1 cellular context compared by ENCODE assay signal in genomic region chr6:7701212-7701834, GRCh38.
A peak's percentile ranks its signal among the peaks of the same experiment; 100 is the strongest.
TF ChIP-seq lines count a peak whose summit lies in the region.

No MANE protein-coding gene starts in this region.

TF ChIP-seq in K562, 482 proteins besides CTCF, POLR2A, EP300 and RAD21 (continued from another document and continues in another):
- TF ChIP-seq ZNF512 (tag; IDR thresholded peaks at IDR 0.05) (no peak), SIRT6 (IDR thresholded peaks at IDR 0.05; ENCODE audit: low read depth, low read length) (no peak), TAF1 (IDR thresholded peaks at IDR 0.05; ENCODE audit: control insufficient read depth, extremely low read depth, insufficient read depth, low read length, severe bottlenecking) (no peak), ZNF699 (CRISPR knock-in tag; IDR thresholded peaks at IDR 0.05; ENCODE audit: insufficient replicate concordance) (no peak), ELF2 (CRISPR knock-in tag; IDR thresholded peaks at IDR 0.05) (no peak), KLF13 (tag; IDR thresholded peaks at IDR 0.05; ENCODE audit: borderline replicate concordance, low read depth) (no peak), ZNF280A (IDR thresholded peaks at IDR 0.05; ENCODE audit: low read depth, partially characterized antibody) (no peak), ZNF175 (CRISPR knock-in tag; IDR thresholded peaks at IDR 0.05; ENCODE audit: low read depth) (no peak), ZFP1 (CRISPR knock-in tag; IDR thresholded peaks at IDR 0.05) (no peak), TSHZ1 (CRISPR knock-in tag; IDR thresholded peaks at IDR 0.05) (no peak), TAF9B (IDR thresholded peaks at IDR 0.05; ENCODE audit: partially characterized antibody) (peak; percentile 21), LARP7 (IDR thresholded peaks at IDR 0.05) (no peak), CREB5 (CRISPR knock-in tag; IDR thresholded peaks at IDR 0.05) (no peak), SFPQ (IDR thresholded peaks at IDR 0.05; ENCODE audit: low read depth, low read length) (no peak), JUN (IDR thresholded peaks at IDR 0.05; ENCODE audit: borderline replicate concordance, low read depth, low read length) (no peak), JUN (CRISPR knock-in tag; IDR thresholded peaks at IDR 0.05; ENCODE audit: borderline replicate concordance) (no peak), NR0B1 (IDR thresholded peaks at IDR 0.05; ENCODE audit: partially characterized antibody) (no peak), ZNF551 (CRISPR knock-in tag; IDR thresholded peaks at IDR 0.05) (no peak), ZNF3 (CRISPR knock-in tag; IDR thresholded peaks at IDR 0.05) (no peak), NFATC3 (IDR thresholded peaks at IDR 0.05) (no peak), MEF2D (tag; conservative IDR thresholded peaks at IDR 0.05; ENCODE audit: low read depth) (no peak), IFI16 (CRISPR knock-in tag; IDR thresholded peaks at IDR 0.05) (no peak), ZFP91 (CRISPR knock-in tag; IDR thresholded peaks at IDR 0.05) (no peak), ZNF561 (CRISPR knock-in tag; conservative IDR thresholded peaks at IDR 0.05) (no peak), CHD2 (IDR thresholded peaks at IDR 0.05; ENCODE audit: low read depth, low read length) (no peak), ZBTB12 (CRISPR knock-in tag; IDR thresholded peaks at IDR 0.05) (no peak), HNRNPUL1 (IDR thresholded peaks at IDR 0.05; ENCODE audit: low read length) (no peak), HIVEP1 (CRISPR knock-in tag; IDR thresholded peaks at IDR 0.05) (no peak), SNAPC5 (CRISPR knock-in tag; IDR thresholded peaks at IDR 0.05) (no peak), SPI1 (IDR thresholded peaks at IDR 0.05; ENCODE audit: borderline replicate concordance, low read depth, low read length) (peak; percentile 40; the same call in 1 of the 2 replicates), NR4A1 (CRISPR knock-in tag; IDR thresholded peaks at IDR 0.05) (no peak), NR4A1 (tag; IDR thresholded peaks at IDR 0.05) (no peak), SMAD4 (CRISPR knock-in tag; conservative IDR thresholded peaks at IDR 0.05) (peak; percentile 48; the same call in 1 of the 2 replicates), RHOXF2B (CRISPR knock-in tag; conservative IDR thresholded peaks at IDR 0.05) (no peak), ELF1 (tag; IDR thresholded peaks at IDR 0.05) (no peak), NR2F6 (CRISPR knock-in tag; IDR thresholded peaks at IDR 0.05) (no peak), FOXK1 (CRISPR knock-in tag; IDR thresholded peaks at IDR 0.05; ENCODE audit: borderline replicate concordance) (no peak), ZNF318 (IDR thresholded peaks at IDR 0.05; ENCODE audit: borderline replicate concordance in 1 of 2, low read depth in 1 of 2) (no peak)
